In genomic region chr19:39390759-39391592, GRCh38 we compare ENCODE assay signal across 1 cellular context.
TF ChIP-seq lines count a peak whose summit lies in the region.

Gene MED29, plus strand, starts transcription at chr19:39391378. Its CDS starts 45 bp downstream, at chr19:39391423.
Gene PAF1, minus strand, starts transcription at chr19:39391106. Its CDS starts 242 bp downstream, at chr19:39390864.

TF ChIP-seq in K562, 482 proteins besides CTCF, POLR2A, EP300 and RAD21 (continued from another document and continues in another):
- no peak; the same call in 1 of the 2 replicates for TF ChIP-seq ZHX1 (conservative IDR thresholded peaks at IDR 0.05; ENCODE audit: low read length)
- TF ChIP-seq DLX4 (CRISPR knock-in tag; IDR thresholded peaks at IDR 0.05): no peak
- TF ChIP-seq MXD1 (CRISPR knock-in tag; IDR thresholded peaks at IDR 0.05; ENCODE audit: borderline replicate concordance, poor library complexity, severe bottlenecking): no peak
- peak; percentile 91 for TF ChIP-seq GABPB1 (CRISPR knock-in tag; IDR thresholded peaks at IDR 0.05)
- no peak for TF ChIP-seq HINFP (tag; conservative IDR thresholded peaks at IDR 0.05; ENCODE audit: low read depth)
- TF ChIP-seq LARP7 (IDR thresholded peaks at IDR 0.05): no peak
- TF ChIP-seq TEAD4 (IDR thresholded peaks at IDR 0.05; ENCODE audit: low read length): no peak
- TF ChIP-seq TEAD4 (CRISPR knock-in tag; IDR thresholded peaks at IDR 0.05; ENCODE audit: borderline replicate concordance): no peak
- no peak for TF ChIP-seq SMARCA5 (IDR thresholded peaks at IDR 0.05)
- TF ChIP-seq THRAP3 (IDR thresholded peaks at IDR 0.05; ENCODE audit: borderline replicate concordance): no peak
- no peak for TF ChIP-seq NR2C1 (IDR thresholded peaks at IDR 0.05)
- peak; percentile 74 for TF ChIP-seq NR2C1 (tag; IDR thresholded peaks at IDR 0.05)
- TF ChIP-seq HSF4 (CRISPR knock-in tag; IDR thresholded peaks at IDR 0.05; ENCODE audit: borderline replicate concordance): no peak
- no peak for TF ChIP-seq ZNF124 (CRISPR knock-in tag; IDR thresholded peaks at IDR 0.05)
- peak; percentile 35; the same call in 1 of the 2 replicates for TF ChIP-seq ZKSCAN1 (IDR thresholded peaks at IDR 0.05; ENCODE audit: low read depth, low read length)
- TF ChIP-seq RNF2 (IDR thresholded peaks at IDR 0.05): no peak; the same call in 1 of the 2 replicates
- TF ChIP-seq ZNF133 (CRISPR knock-in tag; IDR thresholded peaks at IDR 0.05): no peak
- no peak; the same call in 1 of the 2 replicates for TF ChIP-seq ARID1B (IDR thresholded peaks at IDR 0.05)
- no peak for TF ChIP-seq ELF2 (CRISPR knock-in tag; IDR thresholded peaks at IDR 0.05)
- no peak for TF ChIP-seq HNRNPL (IDR thresholded peaks at IDR 0.05; ENCODE audit: low read depth, low read length)
- no peak for TF ChIP-seq COPS2 (conservative IDR thresholded peaks at IDR 0.05)
- no peak for TF ChIP-seq ZNF592 (IDR thresholded peaks at IDR 0.05)
- TF ChIP-seq ZNF449 (CRISPR knock-in tag; IDR thresholded peaks at IDR 0.05): no peak
- TF ChIP-seq ZNF717 (CRISPR knock-in tag; IDR thresholded peaks at IDR 0.05): no peak
- no peak for TF ChIP-seq GATA2 (CRISPR knock-in tag; IDR thresholded peaks at IDR 0.05)
- TF ChIP-seq ZNF444 (CRISPR knock-in tag; IDR thresholded peaks at IDR 0.05): no peak
- no peak for TF ChIP-seq ZNF395 (CRISPR knock-in tag; IDR thresholded peaks at IDR 0.05)
- peak; percentile 52; the same call in 1 of the 2 replicates for TF ChIP-seq NFRKB (IDR thresholded peaks at IDR 0.05; ENCODE audit: low read depth)
- 0 out of 2 replicates have a peak, but pooled peaks have one; percentile 76 for TF ChIP-seq ZFPM2 (CRISPR knock-in tag; IDR thresholded peaks at IDR 0.05)
- TF ChIP-seq ZBTB26 (CRISPR knock-in tag; IDR thresholded peaks at IDR 0.05): peak; percentile 70
- TF ChIP-seq ZBTB11 (CRISPR knock-in tag; IDR thresholded peaks at IDR 0.05): peak in 1 of 3 experiments; percentile 87; a peak in 2 of 6 replicates
- no peak for TF ChIP-seq ZNF175 (CRISPR knock-in tag; IDR thresholded peaks at IDR 0.05; ENCODE audit: low read depth)
- no peak; the same call in 1 of the 2 replicates for TF ChIP-seq XRCC5 (IDR thresholded peaks at IDR 0.05; ENCODE audit: low read depth, low read length)
- peak; percentile 63 for TF ChIP-seq KLF13 (tag; IDR thresholded peaks at IDR 0.05; ENCODE audit: borderline replicate concordance, low read depth)
